Comparison of ENCODE assay signal across 1 cellular context in the genomic region with DNA sequence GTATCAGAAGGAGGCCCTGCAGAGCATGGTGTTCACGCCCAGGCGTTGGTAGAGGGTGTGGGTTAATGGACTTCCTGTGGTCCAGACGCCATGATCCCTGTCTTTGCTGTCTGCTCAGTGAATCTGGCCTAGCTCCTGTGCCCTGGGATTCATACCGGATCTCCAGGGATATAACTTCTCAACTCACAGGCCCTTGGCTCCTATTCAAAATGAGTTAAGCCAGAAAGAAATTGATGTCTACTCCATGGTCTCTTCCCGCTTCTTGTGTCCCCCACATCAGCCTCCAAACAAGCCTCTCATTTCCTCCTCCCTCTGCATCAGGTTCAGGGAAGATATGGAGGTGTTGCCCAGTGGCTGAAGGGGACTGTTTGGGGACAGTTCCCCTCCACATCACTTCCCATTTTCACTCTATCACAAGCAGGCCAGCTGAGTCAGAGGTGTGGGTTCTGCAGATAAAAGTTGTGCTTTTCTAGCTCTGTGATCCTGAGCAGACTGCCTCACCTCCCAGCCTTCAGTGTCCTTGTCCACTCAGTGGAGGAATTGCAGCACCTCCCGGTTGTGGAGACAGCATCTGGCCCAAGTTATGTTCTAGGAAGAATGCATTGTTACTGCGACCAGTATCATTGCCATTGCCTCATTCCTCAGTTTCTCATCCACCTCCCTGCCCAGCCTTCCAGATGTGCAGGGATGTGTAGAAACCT.
TF ChIP-seq lines count a peak whose summit lies in the region.

No MANE protein-coding gene starts in this region.

TF ChIP-seq in K562, 482 proteins besides CTCF, POLR2A, EP300 and RAD21 (continued from another document and continues in another):
- 0 out of 2 replicates have a peak, but pooled peaks have one; percentile 69 for TF ChIP-seq HDGF (IDR thresholded peaks at IDR 0.05)
- TF ChIP-seq TCF7 (IDR thresholded peaks at IDR 0.05; ENCODE audit: borderline replicate concordance): no peak
- no peak for TF ChIP-seq ZNF184 (CRISPR knock-in tag; IDR thresholded peaks at IDR 0.05)
- no peak for TF ChIP-seq BHLHE40 (IDR thresholded peaks at IDR 0.05; ENCODE audit: low read length)
- no peak; the same call in 1 of the 2 replicates for TF ChIP-seq RB1 (IDR thresholded peaks at IDR 0.05; ENCODE audit: low read depth)
- no peak for TF ChIP-seq CGGBP1 (CRISPR knock-in tag; IDR thresholded peaks at IDR 0.05)
- TF ChIP-seq, protein P1, sequence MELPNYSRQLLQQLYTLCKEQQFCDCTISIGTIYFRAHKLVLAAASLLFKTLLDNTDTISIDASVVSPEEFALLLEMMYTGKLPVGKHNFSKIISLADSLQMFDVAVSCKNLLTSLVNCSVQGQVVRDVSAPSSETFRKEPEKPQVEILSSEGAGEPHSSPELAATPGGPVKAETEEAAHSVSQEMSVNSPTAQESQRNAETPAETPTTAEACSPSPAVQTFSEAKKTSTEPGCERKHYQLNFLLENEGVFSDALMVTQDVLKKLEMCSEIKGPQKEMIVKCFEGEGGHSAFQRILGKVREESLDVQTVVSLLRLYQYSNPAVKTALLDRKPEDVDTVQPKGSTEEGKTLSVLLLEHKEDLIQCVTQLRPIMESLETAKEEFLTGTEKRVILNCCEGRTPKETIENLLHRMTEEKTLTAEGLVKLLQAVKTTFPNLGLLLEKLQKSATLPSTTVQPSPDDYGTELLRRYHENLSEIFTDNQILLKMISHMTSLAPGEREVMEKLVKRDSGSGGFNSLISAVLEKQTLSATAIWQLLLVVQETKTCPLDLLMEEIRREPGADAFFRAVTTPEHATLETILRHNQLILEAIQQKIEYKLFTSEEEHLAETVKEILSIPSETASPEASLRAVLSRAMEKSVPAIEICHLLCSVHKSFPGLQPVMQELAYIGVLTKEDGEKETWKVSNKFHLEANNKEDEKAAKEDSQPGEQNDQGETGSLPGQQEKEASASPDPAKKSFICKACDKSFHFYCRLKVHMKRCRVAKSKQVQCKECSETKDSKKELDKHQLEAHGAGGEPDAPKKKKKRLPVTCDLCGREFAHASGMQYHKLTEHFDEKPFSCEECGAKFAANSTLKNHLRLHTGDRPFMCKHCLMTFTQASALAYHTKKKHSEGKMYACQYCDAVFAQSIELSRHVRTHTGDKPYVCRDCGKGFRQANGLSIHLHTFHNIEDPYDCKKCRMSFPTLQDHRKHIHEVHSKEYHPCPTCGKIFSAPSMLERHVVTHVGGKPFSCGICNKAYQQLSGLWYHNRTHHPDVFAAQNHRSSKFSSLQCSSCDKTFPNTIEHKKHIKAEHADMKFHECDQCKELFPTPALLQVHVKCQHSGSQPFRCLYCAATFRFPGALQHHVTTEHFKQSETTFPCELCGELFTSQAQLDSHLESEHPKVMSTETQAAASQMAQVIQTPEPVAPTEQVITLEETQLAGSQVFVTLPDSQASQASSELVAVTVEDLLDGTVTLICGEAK (IDR thresholded peaks at IDR 0.05): 0 out of 2 replicates have a peak, but pooled peaks have one; percentile 24
- TF ChIP-seq, protein P1 (CRISPR knock-in tag; IDR thresholded peaks at IDR 0.05): no peak
- TF ChIP-seq HNRNPK (IDR thresholded peaks at IDR 0.05; ENCODE audit: low read depth, low read length, poor library complexity, severe bottlenecking): no peak
- TF ChIP-seq, protein P2, sequence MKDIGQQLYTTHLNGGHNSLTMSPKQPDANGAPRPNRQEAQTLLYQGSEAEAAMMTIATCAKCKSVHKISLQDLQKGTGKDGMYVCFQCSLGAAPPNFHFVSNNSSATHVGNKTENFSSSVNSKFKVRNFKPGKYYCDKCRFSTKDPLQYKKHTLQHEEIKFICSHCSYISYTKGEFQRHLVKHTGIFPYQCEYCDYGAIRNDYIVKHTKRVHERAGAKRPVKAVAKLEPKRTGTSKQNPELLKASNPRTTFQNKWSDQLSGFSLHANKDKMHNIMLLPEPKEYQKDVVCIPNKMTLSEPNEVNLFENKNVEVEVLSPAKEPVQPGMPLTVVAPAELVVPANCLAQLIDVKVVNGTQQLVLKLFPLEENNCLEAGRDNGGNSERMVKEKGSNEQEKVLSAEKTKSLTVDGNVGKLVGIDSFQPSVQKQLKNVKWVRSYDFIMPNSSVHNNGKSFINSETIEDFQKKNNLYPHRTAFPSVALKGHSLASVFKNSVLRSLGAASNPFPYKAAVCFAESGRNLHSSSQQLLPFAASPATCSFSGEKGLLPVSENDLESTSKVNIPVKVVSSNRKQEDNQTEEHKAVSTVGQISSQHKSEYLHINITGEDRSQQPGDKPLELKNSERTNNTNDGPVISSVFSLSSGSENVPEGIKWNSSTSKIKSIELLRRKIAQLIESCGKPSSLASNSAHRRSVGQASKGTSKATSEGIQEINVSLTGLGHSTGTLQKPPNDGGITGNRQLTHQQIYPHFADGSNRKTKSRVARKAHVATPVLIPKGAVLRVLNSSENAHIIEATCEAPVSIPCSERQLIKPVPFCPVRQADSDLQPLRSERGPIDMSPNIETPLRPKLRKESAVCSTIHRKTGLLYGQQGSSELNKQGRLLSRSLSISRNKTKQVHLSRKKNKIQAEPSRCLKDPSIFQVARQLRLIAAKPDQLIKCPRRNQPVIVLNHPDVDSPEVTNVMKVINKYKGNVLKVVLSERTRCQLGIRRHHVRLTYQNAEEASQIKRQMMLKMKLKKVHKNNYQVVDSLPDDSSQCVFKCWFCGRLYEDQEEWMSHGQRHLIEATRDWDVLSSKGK (CRISPR knock-in tag; IDR thresholded peaks at IDR 0.05): no peak
- no peak for TF ChIP-seq ILK (tag; IDR thresholded peaks at IDR 0.05; ENCODE audit: borderline replicate concordance, low read depth)
- TF ChIP-seq POLR2AphosphoS2 (IDR thresholded peaks at IDR 0.05; ENCODE audit: low read length): no peak
- TF ChIP-seq ZSCAN32 (CRISPR knock-in tag; IDR thresholded peaks at IDR 0.05): no peak
- no peak for TF ChIP-seq LARP7 (IDR thresholded peaks at IDR 0.05)
- TF ChIP-seq TFAM (CRISPR knock-in tag; conservative IDR thresholded peaks at IDR 0.05): no peak
- peak; percentile 78 for TF ChIP-seq FOXM1 (IDR thresholded peaks at IDR 0.05; ENCODE audit: low read depth)
- no peak for TF ChIP-seq FOXM1 (CRISPR knock-in tag; IDR thresholded peaks at IDR 0.05; ENCODE audit: low read depth)
- TF ChIP-seq ARID1B (IDR thresholded peaks at IDR 0.05): peak; percentile 98
- TF ChIP-seq DACH1 (IDR thresholded peaks at IDR 0.05; ENCODE audit: partially characterized antibody): peak; percentile 74
- peak; percentile 73 for TF ChIP-seq CCNT2 (IDR thresholded peaks at IDR 0.05; ENCODE audit: borderline replicate concordance, extremely low read depth, insufficient read length, low read depth, low read length)
- no peak for TF ChIP-seq CHD1 (IDR thresholded peaks at IDR 0.05; ENCODE audit: low read length)
- peak; percentile 90 for TF ChIP-seq MTA2 (IDR thresholded peaks at IDR 0.05; ENCODE audit: low read depth)
- no peak; the same call in 1 of the 2 replicates for TF ChIP-seq ZNF134 (CRISPR knock-in tag; conservative IDR thresholded peaks at IDR 0.05)
- no peak for TF ChIP-seq SLC30A9 (CRISPR knock-in tag; IDR thresholded peaks at IDR 0.05)
- peak; percentile 88 for TF ChIP-seq KLF16 (IDR thresholded peaks at IDR 0.05)
- no peak for TF ChIP-seq PCBP2 (IDR thresholded peaks at IDR 0.05; ENCODE audit: low read depth, low read length, poor library complexity, severe bottlenecking)
- no peak for TF ChIP-seq ZNF431 (CRISPR knock-in tag; IDR thresholded peaks at IDR 0.05)
- no peak for TF ChIP-seq ZC3H4 (CRISPR knock-in tag; IDR thresholded peaks at IDR 0.05; ENCODE audit: borderline replicate concordance)
- TF ChIP-seq ZNF589 (CRISPR knock-in tag; IDR thresholded peaks at IDR 0.05; ENCODE audit: low read depth): peak; percentile 85; the same call in 1 of the 2 replicates
- TF ChIP-seq RBM17 (IDR thresholded peaks at IDR 0.05; ENCODE audit: borderline replicate concordance, low read depth, low read length): no peak
- no peak for TF ChIP-seq KDM2B (CRISPR knock-in tag; IDR thresholded peaks at IDR 0.05)
- no peak for TF ChIP-seq ZNF77 (CRISPR knock-in tag; IDR thresholded peaks at IDR 0.05)
- TF ChIP-seq NUFIP1 (IDR thresholded peaks at IDR 0.05; ENCODE audit: partially characterized antibody): peak; percentile 52
- no peak for TF ChIP-seq PRPF4 (IDR thresholded peaks at IDR 0.05; ENCODE audit: insufficient read depth, low read depth, low read length, poor library complexity, severe bottlenecking)
- no peak for TF ChIP-seq ETS2 (tag; IDR thresholded peaks at IDR 0.05; ENCODE audit: borderline replicate concordance, poor library complexity, severe bottlenecking)
- TF ChIP-seq SMARCC2 (IDR thresholded peaks at IDR 0.05; ENCODE audit: low read depth): peak; percentile 87
- no peak for TF ChIP-seq MCM5 (IDR thresholded peaks at IDR 0.05; ENCODE audit: low read depth)
- TF ChIP-seq KLF10 (CRISPR knock-in tag; IDR thresholded peaks at IDR 0.05): no peak
- TF ChIP-seq, protein P3, sequence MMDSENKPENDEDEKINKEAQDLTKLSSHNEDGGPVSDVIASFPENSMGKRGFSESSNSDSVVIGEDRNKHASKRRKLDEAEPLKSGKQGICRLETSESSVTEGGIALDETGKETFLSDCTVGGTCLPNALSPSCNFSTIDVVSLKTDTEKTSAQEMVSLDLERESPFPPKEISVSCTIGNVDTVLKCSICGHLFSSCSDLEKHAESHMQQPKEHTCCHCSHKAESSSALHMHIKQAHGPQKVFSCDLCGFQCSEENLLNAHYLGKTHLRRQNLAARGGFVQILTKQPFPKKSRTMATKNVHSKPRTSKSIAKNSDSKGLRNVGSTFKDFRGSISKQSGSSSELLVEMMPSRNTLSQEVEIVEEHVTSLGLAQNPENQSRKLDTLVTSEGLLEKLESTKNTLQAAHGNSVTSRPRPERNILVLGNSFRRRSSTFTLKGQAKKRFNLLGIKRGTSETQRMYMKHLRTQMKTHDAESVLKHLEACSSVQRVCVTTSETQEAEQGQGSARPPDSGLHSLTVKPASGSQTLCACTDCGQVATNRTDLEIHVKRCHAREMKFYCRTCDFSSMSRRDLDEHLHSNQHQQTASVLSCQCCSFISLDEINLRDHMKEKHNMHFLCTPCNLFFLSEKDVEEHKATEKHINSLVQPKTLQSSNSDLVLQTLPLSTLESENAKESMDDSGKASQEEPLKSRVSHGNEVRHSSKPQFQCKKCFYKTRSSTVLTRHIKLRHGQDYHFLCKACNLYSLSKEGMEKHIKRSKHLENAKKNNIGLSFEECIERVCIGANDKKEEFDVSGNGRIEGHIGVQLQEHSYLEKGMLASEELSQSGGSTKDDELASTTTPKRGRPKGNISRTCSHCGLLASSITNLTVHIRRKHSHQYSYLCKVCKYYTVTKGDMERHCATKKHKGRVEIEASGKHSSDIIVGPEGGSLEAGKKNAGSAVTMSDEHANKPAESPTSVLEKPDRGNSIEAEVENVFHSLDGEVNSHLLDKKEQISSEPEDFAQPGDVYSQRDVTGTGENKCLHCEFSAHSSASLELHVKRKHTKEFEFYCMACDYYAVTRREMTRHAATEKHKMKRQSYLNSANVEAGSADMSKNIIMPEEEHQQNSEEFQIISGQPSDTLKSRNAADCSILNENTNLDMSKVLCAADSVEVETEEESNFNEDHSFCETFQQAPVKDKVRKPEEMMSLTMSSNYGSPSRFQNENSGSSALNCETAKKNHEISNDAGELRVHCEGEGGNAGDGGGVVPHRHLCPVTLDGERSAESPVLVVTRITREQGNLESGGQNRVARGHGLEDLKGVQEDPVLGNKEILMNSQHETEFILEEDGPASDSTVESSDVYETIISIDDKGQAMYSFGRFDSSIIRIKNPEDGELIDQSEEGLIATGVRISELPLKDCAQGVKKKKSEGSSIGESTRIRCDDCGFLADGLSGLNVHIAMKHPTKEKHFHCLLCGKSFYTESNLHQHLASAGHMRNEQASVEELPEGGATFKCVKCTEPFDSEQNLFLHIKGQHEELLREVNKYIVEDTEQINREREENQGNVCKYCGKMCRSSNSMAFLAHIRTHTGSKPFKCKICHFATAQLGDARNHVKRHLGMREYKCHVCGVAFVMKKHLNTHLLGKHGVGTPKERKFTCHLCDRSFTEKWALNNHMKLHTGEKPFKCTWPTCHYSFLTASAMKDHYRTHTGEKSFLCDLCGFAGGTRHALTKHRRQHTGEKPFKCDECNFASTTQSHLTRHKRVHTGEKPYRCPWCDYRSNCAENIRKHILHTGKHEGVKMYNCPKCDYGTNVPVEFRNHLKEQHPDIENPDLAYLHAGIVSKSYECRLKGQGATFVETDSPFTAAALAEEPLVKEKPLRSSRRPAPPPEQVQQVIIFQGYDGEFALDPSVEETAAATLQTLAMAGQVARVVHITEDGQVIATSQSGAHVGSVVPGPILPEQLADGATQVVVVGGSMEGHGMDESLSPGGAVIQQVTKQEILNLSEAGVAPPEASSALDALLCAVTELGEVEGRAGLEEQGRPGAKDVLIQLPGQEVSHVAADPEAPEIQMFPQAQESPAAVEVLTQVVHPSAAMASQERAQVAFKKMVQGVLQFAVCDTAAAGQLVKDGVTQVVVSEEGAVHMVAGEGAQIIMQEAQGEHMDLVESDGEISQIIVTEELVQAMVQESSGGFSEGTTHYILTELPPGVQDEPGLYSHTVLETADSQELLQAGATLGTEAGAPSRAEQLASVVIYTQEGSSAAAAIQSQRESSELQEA (IDR thresholded peaks at IDR 0.05; ENCODE audit: low read depth): no peak
- TF ChIP-seq ZNF224 (CRISPR knock-in tag; IDR thresholded peaks at IDR 0.05): no peak
- TF ChIP-seq MTA3 (IDR thresholded peaks at IDR 0.05; ENCODE audit: borderline replicate concordance): peak; percentile 77; the same call in 1 of the 2 replicates
- no peak; the same call in 1 of the 2 replicates for TF ChIP-seq ZNF586 (CRISPR knock-in tag; conservative IDR thresholded peaks at IDR 0.05)
- TF ChIP-seq CXXC5 (CRISPR knock-in tag; IDR thresholded peaks at IDR 0.05): peak; percentile 49
- TF ChIP-seq ELF4 (CRISPR knock-in tag; IDR thresholded peaks at IDR 0.05): peak; percentile 73; the same call in 1 of the 2 replicates
